Comparison of ENCODE assay signal across 1 cellular context in the genomic region with DNA sequence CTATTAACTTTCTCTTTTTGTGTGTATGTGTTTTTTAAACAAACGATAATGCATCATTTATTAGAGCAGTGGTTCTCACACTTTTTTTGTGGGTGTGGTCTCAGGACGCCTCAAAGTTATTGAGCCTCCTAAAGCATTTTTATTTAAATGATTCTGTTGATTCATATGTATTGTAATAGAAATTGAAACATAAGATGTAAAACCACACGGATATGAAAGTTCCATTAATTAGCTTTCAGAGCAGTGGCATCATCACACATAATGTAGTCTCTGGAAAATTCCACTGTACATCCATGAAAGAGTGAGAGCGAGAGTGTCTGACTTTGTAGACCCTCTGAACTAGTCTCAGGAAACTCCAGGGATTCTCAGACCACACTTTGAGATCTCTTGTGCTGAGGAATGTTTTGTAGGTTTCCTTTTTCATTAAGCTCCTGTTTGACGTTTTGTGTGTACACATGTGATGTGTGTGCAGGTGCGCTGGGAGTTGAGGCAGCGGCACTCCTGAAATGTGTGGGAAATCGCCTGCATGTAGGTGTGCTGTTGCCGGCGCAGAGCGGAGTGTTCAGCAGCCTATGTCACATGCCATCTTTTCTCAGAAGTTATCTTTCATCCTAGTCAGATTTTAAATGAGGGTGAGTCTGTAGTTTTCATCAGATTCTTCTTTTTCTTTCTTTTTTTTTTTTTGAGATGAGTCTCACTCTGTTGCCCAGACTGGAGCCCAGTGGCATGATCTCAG.
TF ChIP-seq lines count a peak whose summit lies in the region.

No MANE protein-coding gene starts in this region.

TF ChIP-seq in HEK293T, 16 proteins besides CTCF, POLR2A, EP300 and RAD21 (continued from another document):
- TF ChIP-seq, protein P1, sequence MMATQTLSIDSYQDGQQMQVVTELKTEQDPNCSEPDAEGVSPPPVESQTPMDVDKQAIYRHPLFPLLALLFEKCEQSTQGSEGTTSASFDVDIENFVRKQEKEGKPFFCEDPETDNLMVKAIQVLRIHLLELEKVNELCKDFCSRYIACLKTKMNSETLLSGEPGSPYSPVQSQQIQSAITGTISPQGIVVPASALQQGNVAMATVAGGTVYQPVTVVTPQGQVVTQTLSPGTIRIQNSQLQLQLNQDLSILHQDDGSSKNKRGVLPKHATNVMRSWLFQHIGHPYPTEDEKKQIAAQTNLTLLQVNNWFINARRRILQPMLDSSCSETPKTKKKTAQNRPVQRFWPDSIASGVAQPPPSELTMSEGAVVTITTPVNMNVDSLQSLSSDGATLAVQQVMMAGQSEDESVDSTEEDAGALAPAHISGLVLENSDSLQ (IDR thresholded peaks at IDR 0.05): no peak
- TF ChIP-seq NFRKB (IDR thresholded peaks at IDR 0.05): no peak
- no peak for TF ChIP-seq SUZ12 (IDR thresholded peaks at IDR 0.05)
- TF ChIP-seq CTBP1 (IDR thresholded peaks at IDR 0.05; ENCODE audit: borderline replicate concordance): no peak
- no peak for TF ChIP-seq ARNT (IDR thresholded peaks at IDR 0.05)
TF ChIP-seq in HEK293T: peak in this region for 0.
